16 cellular contexts compared by ENCODE assay signal in the genomic region with DNA sequence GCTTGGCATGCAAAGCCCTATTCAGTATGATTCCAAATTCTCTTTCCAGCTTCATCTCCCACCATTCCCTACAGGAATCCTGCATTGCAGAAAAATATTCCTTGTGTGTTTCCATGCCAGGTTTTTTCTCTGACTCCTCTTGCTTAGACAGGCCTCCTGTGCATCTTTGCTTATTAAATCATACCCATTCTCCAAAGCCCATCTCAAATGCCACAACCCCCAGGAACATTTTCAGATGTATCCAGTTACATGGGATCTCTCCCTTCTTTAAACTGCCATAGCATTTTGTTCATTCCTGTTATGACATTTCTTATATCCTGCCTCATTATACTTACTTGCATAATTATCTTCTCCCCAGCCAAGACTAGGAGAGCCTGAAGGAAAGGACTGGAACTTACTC.
DNase-seq lines count a peak whose midpoint lies in the region; FAIRE-seq and TF ChIP-seq lines count a peak whose summit lies in the region.
"Had no signal": no experiment of that assay in that cellular context is flagged by ENCODE, and none has a peak within 500 bp of the region (broad histone marks: within the 10 kb centered on the region; RNA-seq: fewer than 3 reads in every experiment).

No MANE protein-coding gene starts in this region.

- no peak overlapping the region for H3K9ac ChIP-seq in astrocyte (ENCODE audit: low read length)
- H3K9ac ChIP-seq in colonic mucosa (ENCODE audit: low read depth in 2 of 2, low read length in 2 of 2) = no peak overlapping the region
- H3K9ac ChIP-seq: BLaER1 treated with 17β-estradiol and CSF1 and Interleukin-3, amounts not matched to agents 10 nM and 100 nM had no signal

- H4K20me1 ChIP-seq in astrocyte (ENCODE audit: insufficient read depth, low read length) = no peaks in the 10 kb centered on the region
- H4K20me1 ChIP-seq: BLaER1 treated with 17β-estradiol and CSF1 and Interleukin-3, amounts not matched to agents 10 nM and 100 nM had no signal

- H3K9me3 ChIP-seq in astrocyte (ENCODE audit: insufficient read depth, low read depth, low read length) (no peaks in the 10 kb centered on the region), colonic mucosa (no peaks in the 10 kb centered on the region)
- H3K9me3 ChIP-seq: A549; BLaER1 treated with 17β-estradiol and CSF1 and Interleukin-3, amounts not matched to agents 10 nM and 100 nM; HAP-1 had no signal

- no peaks in the 10 kb centered on the region for H3K79me2 ChIP-seq in astrocyte (ENCODE audit: insufficient read depth, low read length)

- no peak overlapping the region for H2AFZ ChIP-seq in astrocyte (ENCODE audit: low read depth, low read length)

- no peaks in the 10 kb centered on the region for H3K27me3 Mint-ChIP-seq in astrocyte (ENCODE audit: low read depth, unreplicated experiment)
- H3K27me3 Mint-ChIP-seq: CD4-positive, CD25-positive, alpha-beta regulatory T cell had no signal

- H3K36me3 ChIP-seq in astrocyte (ENCODE audit: insufficient read depth, low read length) (no peaks in the 10 kb centered on the region), colonic mucosa (no peaks in the 10 kb centered on the region)
- H3K36me3 ChIP-seq: BLaER1 treated with 17β-estradiol and CSF1 and Interleukin-3, amounts not matched to agents 10 nM and 100 nM; HAP-1 had no signal

- no peaks in the 10 kb centered on the region for H3K9me3 Mint-ChIP-seq in astrocyte (ENCODE audit: unreplicated experiment)
- H3K9me3 Mint-ChIP-seq: CD4-positive, CD25-positive, alpha-beta regulatory T cell had no signal

- no peak for TF ChIP-seq CTCF in 22Rv1 (IDR thresholded peaks at IDR 0.05)
- no peak for TF ChIP-seq CTCF in AG10803 (conservative IDR thresholded peaks at IDR 0.05; ENCODE audit: low read length)
- no peak for TF ChIP-seq CTCF in astrocyte (IDR thresholded peaks at IDR 0.05; ENCODE audit: insufficient read depth, low read depth, low read length)
- TF ChIP-seq CTCF in colonic mucosa (IDR thresholded peaks at IDR 0.05) = no peak

- H3K27me3 ChIP-seq in astrocyte (ENCODE audit: insufficient read depth, low read length) (no peaks in the 10 kb centered on the region), colonic mucosa (no peaks in the 10 kb centered on the region)

- H3K4me1 Mint-ChIP-seq in astrocyte (ENCODE audit: low read depth, unreplicated experiment) = peaks cover 11% of the 10 kb centered on the region
- H3K4me1 Mint-ChIP-seq: CD4-positive, CD25-positive, alpha-beta regulatory T cell had no signal

- peak; percentile 69 for FAIRE-seq in astrocyte (lab: Jason Lieb, UNC)
- FAIRE-seq: A549, K562 had no signal

- intact Hi-C loops in colonic mucosa (cut with DNase I) = no loop called here

- H3K4me2 ChIP-seq in astrocyte (ENCODE audit: low read length) = no peak overlapping the region
- H3K4me2 ChIP-seq: BLaER1 treated with 17β-estradiol and CSF1 and Interleukin-3, amounts not matched to agents 10 nM and 100 nM had no signal

- peak overlapping the region; percentile 38 for H3K27ac Mint-ChIP-seq in astrocyte (ENCODE audit: unreplicated experiment)
- H3K27ac Mint-ChIP-seq: CD4-positive, CD25-positive, alpha-beta regulatory T cell had no signal

- H3K36me3 Mint-ChIP-seq in astrocyte (ENCODE audit: low read depth, unreplicated experiment) = no peaks in the 10 kb centered on the region
- H3K36me3 Mint-ChIP-seq: CD4-positive, CD25-positive, alpha-beta regulatory T cell had no signal

- DNase-seq in AG10803 (ENCODE audit: low read depth) = peak; percentile 11
- peak; percentile 71 for DNase-seq in NCI-H69 (lab: John Stamatoyannopoulos, UW)
- no peak for DNase-seq in astrocyte (ENCODE audit: low read depth)
- DNase-seq in NCI-H345 treated with DMSO at 0.1 percent for 48 hours (lab: John Stamatoyannopoulos, UW; ENCODE audit: unreplicated experiment) = no peak
- no peak for DNase-seq in hypothalamus (lab: John Stamatoyannopoulos, UW)
- no peak for DNase-seq in colonic mucosa
- DNase-seq: AML-193; CD4-positive, CD25-positive, alpha-beta regulatory T cell; DMS53; GOT3 had no signal

- no peak overlapping the region for H3K4me3 ChIP-seq in AG10803 (ENCODE audit: low read length)
- no peak overlapping the region for H3K4me3 ChIP-seq in astrocyte (ENCODE audit: insufficient read depth, low read depth, low read length)
- no peak overlapping the region for H3K4me3 ChIP-seq in colonic mucosa
- H3K4me3 ChIP-seq: A549; BLaER1 treated with 17β-estradiol and CSF1 and Interleukin-3, amounts not matched to agents 10 nM and 100 nM; HAP-1; K562 had no signal

- H3K27ac ChIP-seq in 22Rv1 (0 out of 2 replicates have a peak overlapping the region, but pooled peaks have one; percentile 15), astrocyte (ENCODE audit: low read depth, low read length) (no peak overlapping the region), colonic mucosa (no peak overlapping the region)
- H3K27ac ChIP-seq: A549; BLaER1 treated with 17β-estradiol and CSF1 and Interleukin-3, amounts not matched to agents 10 nM and 100 nM; HL-60 had no signal

- no peak overlapping the region for H3K4me3 Mint-ChIP-seq in astrocyte (ENCODE audit: unreplicated experiment)
- H3K4me3 Mint-ChIP-seq: CD4-positive, CD25-positive, alpha-beta regulatory T cell had no signal

- no peaks in the 10 kb centered on the region for H3K4me1 ChIP-seq in astrocyte (ENCODE audit: insufficient read depth, low read length)
- H3K4me1 ChIP-seq in colonic mucosa = no peaks in the 10 kb centered on the region
- H3K4me1 ChIP-seq: BLaER1 treated with 17β-estradiol and CSF1 and Interleukin-3, amounts not matched to agents 10 nM and 100 nM; HAP-1 had no signal

Comparison
In these comparisons a context has a peak if more than half of its experiments do, and no peak if none do; other contexts are left out.
1. DNase-seq: peak in AG10803 (single experiment) and NCI-H69 (single experiment); none in astrocyte (single experiment), NCI-H345 treated with DMSO at 0.1 percent for 48 hours (single experiment), hypothalamus (0 of 51) and colonic mucosa (single experiment).